13 cellular contexts compared by ENCODE assay signal in the genomic region with DNA sequence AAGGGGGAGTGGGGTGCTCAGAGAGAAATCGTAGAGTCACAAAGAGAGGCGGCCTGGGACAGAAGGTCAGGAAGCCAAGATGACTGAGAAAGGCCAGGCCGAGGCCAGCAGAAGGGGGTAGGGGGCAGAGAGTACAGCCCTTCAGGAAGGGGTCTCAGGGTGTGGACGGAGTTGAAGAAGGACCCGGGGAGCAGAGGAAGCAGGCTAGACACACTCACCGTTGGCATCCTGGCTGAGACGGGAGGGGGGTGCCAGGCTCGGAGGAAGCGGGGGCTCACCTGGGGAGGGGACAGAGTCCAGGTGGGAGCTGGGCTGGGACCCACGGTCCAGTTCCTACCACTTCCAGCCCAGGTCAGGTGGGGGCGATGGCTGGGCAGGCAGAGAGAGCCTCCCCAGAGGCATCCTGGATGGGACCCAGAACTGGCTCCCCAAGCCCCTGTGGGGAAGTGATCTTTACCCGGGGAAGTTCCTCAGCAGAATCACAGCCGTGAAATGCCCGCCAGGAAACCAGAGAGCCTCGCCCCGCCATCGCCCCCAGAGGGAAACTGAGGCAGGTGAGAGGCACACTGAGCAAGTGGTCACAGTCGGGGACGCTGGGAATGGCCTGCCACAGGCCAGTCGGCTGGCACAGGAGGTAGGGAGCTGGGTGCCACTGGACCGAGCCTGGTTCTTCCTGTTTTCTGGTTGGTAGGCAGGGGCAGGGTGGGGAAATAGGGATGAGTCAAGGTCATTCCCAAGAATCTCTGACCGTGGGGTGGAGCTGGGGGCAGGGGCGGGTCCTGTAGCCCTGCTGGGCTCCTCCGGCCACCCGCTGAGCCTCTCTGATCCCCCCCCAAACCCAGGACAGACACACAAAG. TPM values are rescaled to one million over a fixed set of nuclear protein-coding genes. Genes with fewer than 3 reads are reported as not detected.
A peak's percentile ranks its signal among the peaks of the same experiment; 100 is the strongest.
DNase-seq lines count a peak whose midpoint lies in the region; ATAC-seq and TF ChIP-seq lines count a peak whose summit lies in the region.
"Had no signal": no experiment of that assay in that cellular context is flagged by ENCODE, and none has a peak within 500 bp of the region (broad histone marks: within the 10 kb centered on the region; RNA-seq: fewer than 3 reads in every experiment).

No MANE protein-coding gene starts in this region.

- H3K27me3 Mint-ChIP-seq in activated T-cell treated with anti-CD3 and anti-CD28 coated beads, Interleukin-2, amount 50 U/mL, for 4 hours (ENCODE audit: low read depth): peaks cover 3% of the 10 kb centered on the region

- H3K9ac ChIP-seq in iPS-18a (ENCODE audit: low read length): no peak overlapping the region

- H3K36me3 Mint-ChIP-seq in activated T-cell treated with anti-CD3 and anti-CD28 coated beads, Interleukin-2, amount 50 U/mL, for 4 hours (ENCODE audit: insufficient read depth): peaks cover 10% of the 10 kb centered on the region

- DNase-seq in activated T-cell treated with anti-CD3 and anti-CD28 coated beads, Interleukin-2, amount 50 U/mL, for 4 hours: no peak
- DNase-seq in activated T-cell treated with anti-CD3 and anti-CD28 coated beads for 4 hours (no peak), suprapubic skin (ENCODE audit: low spot score in 2 of 2) (no peak), epidermal melanocyte (ENCODE audit: insufficient read length, low spot score) (no peak)
- DNase-seq: activated CD4-positive, alpha-beta T cell treated with anti-CD3 and anti-CD28 coated beads, Interleukin-2, amount 50 U/mL, for 1 hour; NCI-H446 treated with DMSO at 0.1 percent for 48 hours had no signal

- H3K27ac ChIP-seq in VCaP: peak overlapping the region; percentile 74
- no peak overlapping the region for H3K27ac ChIP-seq in iPS-18a (ENCODE audit: low read length)
- no peak overlapping the region for H3K27ac ChIP-seq in suprapubic skin
- H3K27ac ChIP-seq: C4-2B had no signal

- ATAC-seq in activated T-cell treated with anti-CD3 and anti-CD28 coated beads, Interleukin-2, amount 50 U/mL, for 4 hours: no peak
- ATAC-seq in HG03378 (IDR thresholded peaks at IDR 0.05; ENCODE audit: unreplicated experiment) (no peak), HG02870 (IDR thresholded peaks at IDR 0.05; ENCODE audit: unreplicated experiment) (no peak)

- H3K9me3 ChIP-seq in iPS-18a (ENCODE audit: control insufficient read depth, low read depth, low read length): peaks cover 6% of the 10 kb centered on the region
- peaks cover 22% of the 10 kb centered on the region for H3K9me3 ChIP-seq in suprapubic skin

- WGBS in suprapubic skin: 20% methylated on average over 9 of the region's 25 CpGs

- H3K27me3 ChIP-seq in iPS-18a (ENCODE audit: control insufficient read depth, insufficient read depth, low read length) (peaks cover 38% of the 10 kb centered on the region), suprapubic skin (peaks cover 52% of the 10 kb centered on the region)

- TF ChIP-seq CTCF in VCaP (conservative IDR thresholded peaks at IDR 0.05) (no peak), suprapubic skin (IDR thresholded peaks at IDR 0.05) (no peak)

- H3K36me3 ChIP-seq in iPS-18a (ENCODE audit: control insufficient read depth, low read depth, low read length) (no peaks in the 10 kb centered on the region), suprapubic skin (no peaks in the 10 kb centered on the region)

- H3K4me3 Mint-ChIP-seq in activated T-cell treated with anti-CD3 and anti-CD28 coated beads, Interleukin-2, amount 50 U/mL, for 4 hours: peak overlapping the region; percentile 83

- TF ChIP-seq EP300 in suprapubic skin (IDR thresholded peaks at IDR 0.05): no peak

- H3K4me1 ChIP-seq in iPS-18a (ENCODE audit: control insufficient read depth, low read depth, low read length) (no peaks in the 10 kb centered on the region), suprapubic skin (peaks cover 13% of the 10 kb centered on the region)

- H3K4me1 Mint-ChIP-seq in activated T-cell treated with anti-CD3 and anti-CD28 coated beads, Interleukin-2, amount 50 U/mL, for 4 hours (ENCODE audit: low read depth): peaks cover 10% of the 10 kb centered on the region

- no peak for TF ChIP-seq POLR2A in suprapubic skin (IDR thresholded peaks at IDR 0.05)

- H3K9me3 Mint-ChIP-seq in activated T-cell treated with anti-CD3 and anti-CD28 coated beads, Interleukin-2, amount 50 U/mL, for 4 hours: peaks cover 10% of the 10 kb centered on the region

- H3K4me3 ChIP-seq in iPS-18a (ENCODE audit: low read length) (peak overlapping the region; percentile 60), suprapubic skin (peak overlapping the region; percentile 53)

RNA-seq across cellular contexts. Expression of a gene that starts 1.3 kb away (rescaled TPM):
- 10 to 100 TPM; 43.1 to 87.6 (median 82.9) TPM for total RNA-seq in activated T-cell treated with anti-CD3 and anti-CD28 coated beads, Interleukin-2, amount 50 U/mL, for 4 hours
- total RNA-seq in suprapubic skin: 1 to 10 TPM in 3 of 4 donors, under 1 TPM in 1; 0.57 to 5.4 (median 2.0) TPM

RNA-seq across cellular contexts. Expression of a gene that starts 12.8 kb away (rescaled TPM):
- total RNA-seq in activated T-cell treated with anti-CD3 and anti-CD28 coated beads, Interleukin-2, amount 50 U/mL, for 4 hours: not detected
- not detected for total RNA-seq in suprapubic skin
- total RNA-seq: esophagus mucosa, occipital lobe had no signal

RNA-seq across cellular contexts. Expression of a gene that starts 22.4 kb away (rescaled TPM):
- 100 to 1,000 TPM in 2 of 3 donors, 10 to 100 TPM in 1; 95.8 to 132 (median 125) TPM for total RNA-seq in activated T-cell treated with anti-CD3 and anti-CD28 coated beads, Interleukin-2, amount 50 U/mL, for 4 hours
- total RNA-seq in suprapubic skin: 10 to 100 TPM; 41.5 to 92.6 (median 63.7) TPM

RNA-seq across cellular contexts. Expression of a gene that starts 23.3 kb away (rescaled TPM):
- 10 to 100 TPM; 44.6 to 48.5 (median 45.4) TPM for total RNA-seq in activated T-cell treated with anti-CD3 and anti-CD28 coated beads, Interleukin-2, amount 50 U/mL, for 4 hours
- 10 to 100 TPM; 19.8 to 55.0 (median 25.8) TPM for total RNA-seq in suprapubic skin

Comparison
In these comparisons a context has a peak if more than half of its experiments do, and no peak if none do; other contexts are left out.
1. RNA of a gene that starts 1.3 kb away (total RNA-seq): 43.1 to 87.6 TPM in activated T-cell treated with anti-CD3 and anti-CD28 coated beads, Interleukin-2, amount 50 U/mL, for 4 hours; 0.57 to 5.4 TPM in suprapubic skin; every median in the first group is over 4 times any median in the second.